ENCODE assay signal across 19 cellular contexts in genomic region chr1:156868341-156868740, GRCh38. TPM values are rescaled to one million over a fixed set of nuclear protein-coding genes. Genes with fewer than 3 reads are reported as not detected.
"Had no signal": no experiment of that assay in that cellular context is flagged by ENCODE, and none has a peak within 500 bp of the region (broad histone marks: within the 10 kb centered on the region; RNA-seq: fewer than 3 reads in every experiment).

No MANE protein-coding gene starts in this region.

- H3K79me2 ChIP-seq: hepatocyte had no signal

- H3K4me3 ChIP-seq: coronary artery, esophagus muscularis mucosa, hepatocyte, thoracic aorta, upper lobe of right lung had no signal

- H2AFZ ChIP-seq: hepatocyte had no signal

- H3K4me3 Mint-ChIP-seq: activated naive CD8-positive, alpha-beta T cell treated with anti-CD3 and anti-CD28 coated beads, Interleukin-2, amount 10 ng/mL, durations not matched to agents 7 days and 5 days; activated T-cell treated with anti-CD3 and anti-CD28 coated beads, Interleukin-2, amount 50 U/mL, for 72 hours; central memory CD8-positive, alpha-beta T cell; stimulated activated effector memory CD8-positive, alpha-beta T cell treated with anti-CD3 and anti-CD28 coated beads, Interleukin-12 subunit alpha, Interleukin-12 subunit beta, amount 100 ng/mL, for 72 hours; WTC11 had no signal

- H3K9me3 ChIP-seq: esophagus muscularis mucosa, thoracic aorta, upper lobe of right lung had no signal

- H3K27me3 ChIP-seq: brain microvascular endothelial cell had no signal

- H3K27ac Mint-ChIP-seq: activated T-cell treated with anti-CD3 and anti-CD28 coated beads, Interleukin-2, amount 50 U/mL, for 72 hours; WTC11 had no signal

- H3K9me3 Mint-ChIP-seq: activated naive CD8-positive, alpha-beta T cell treated with anti-CD3 and anti-CD28 coated beads, Interleukin-2, amount 10 ng/mL, durations not matched to agents 7 days and 5 days; activated T-cell treated with anti-CD3 and anti-CD28 coated beads, Interleukin-2, amount 50 U/mL, for 72 hours; central memory CD8-positive, alpha-beta T cell; stimulated activated effector memory CD8-positive, alpha-beta T cell treated with anti-CD3 and anti-CD28 coated beads, Interleukin-12 subunit alpha, Interleukin-12 subunit beta, amount 100 ng/mL, for 72 hours; WTC11 had no signal

- ATAC-seq: activated T-cell treated with anti-CD3 and anti-CD28 coated beads, Interleukin-2, amount 50 U/mL, for 72 hours; left lobe of liver; naive thymus-derived CD4-positive, alpha-beta T cell; stimulated activated effector memory CD8-positive, alpha-beta T cell treated with anti-CD3 and anti-CD28 coated beads, Interleukin-12 subunit alpha, Interleukin-12 subunit beta, amount 100 ng/mL, for 72 hours; upper lobe of right lung; WTC11 had no signal

- H3K36me3 ChIP-seq: brain microvascular endothelial cell, esophagus muscularis mucosa, thoracic aorta, upper lobe of right lung had no signal

- H3K4me1 ChIP-seq: esophagus muscularis mucosa, upper lobe of right lung had no signal

- H3K4me2 ChIP-seq: hepatocyte had no signal

- H3K27ac ChIP-seq: brain microvascular endothelial cell, coronary artery, esophagus muscularis mucosa, hepatocyte, thoracic aorta, upper lobe of right lung had no signal

- DNase-seq: activated CD4-positive, alpha-beta T cell treated with anti-CD3 and anti-CD28 coated beads for 4 hours; activated CD8-positive, alpha-beta memory T cell treated with anti-CD3 and anti-CD28 coated beads, Interleukin-2, amount 50 U/mL, for 48 hours; activated naive CD8-positive, alpha-beta T cell treated with anti-CD3 and anti-CD28 coated beads, Interleukin-2, amount 10 ng/mL, durations not matched to agents 7 days and 5 days; activated T-cell treated with anti-CD3 and anti-CD28 coated beads, Interleukin-2, amount 50 U/mL, for 72 hours; brain microvascular endothelial cell; islet precursor cell; mammary epithelial cell; naive thymus-derived CD4-positive, alpha-beta T cell; retina; upper lobe of right lung had no signal

- H3K36me3 Mint-ChIP-seq: activated naive CD8-positive, alpha-beta T cell treated with anti-CD3 and anti-CD28 coated beads, Interleukin-2, amount 10 ng/mL, durations not matched to agents 7 days and 5 days; WTC11 had no signal

RNA-seq across cellular contexts. Expression of gene NTRK1, which starts 7.7 kb away (rescaled TPM):
- total RNA-seq: left lobe of liver, mammary epithelial cell had no signal
- polyA plus RNA-seq: hepatocyte, mammary epithelial cell had no signal

RNA-seq across cellular contexts. Expression of gene INSRR, which starts 9.4 kb away (rescaled TPM):
- total RNA-seq: esophagus muscularis mucosa, hepatocyte, left lobe of liver, mammary epithelial cell, mononuclear cell, thoracic aorta, upper lobe of right lung had no signal
- polyA plus RNA-seq: hepatocyte; mammary epithelial cell; naive thymus-derived CD4-positive, alpha-beta T cell had no signal

RNA-seq across cellular contexts. Expression of gene LRRC71, which starts 52.1 kb away (rescaled TPM):
- total RNA-seq: activated naive CD8-positive, alpha-beta T cell treated with anti-CD3 and anti-CD28 coated beads, Interleukin-2, amount 10 ng/mL, durations not matched to agents 7 days and 5 days; activated T-cell treated with anti-CD3 and anti-CD28 coated beads, Interleukin-2, amount 50 U/mL, for 72 hours; esophagus muscularis mucosa; hepatocyte; left lobe of liver; mammary epithelial cell; mononuclear cell; naive thymus-derived CD4-positive, alpha-beta T cell; thoracic aorta had no signal
- polyA plus RNA-seq: hepatocyte; mammary epithelial cell; naive thymus-derived CD4-positive, alpha-beta T cell had no signal
